In genomic region chr2:221673248-221673647, GRCh38 we compare ENCODE assay signal across 23 cellular contexts.
"Had no signal": no experiment of that assay in that cellular context is flagged by ENCODE, and none has a peak within 500 bp of the region (broad histone marks: within the 10 kb centered on the region; RNA-seq: fewer than 3 reads in every experiment).

No MANE protein-coding gene starts in this region.

- H3K4me1 ChIP-seq: lower lobe of right lung, tibial artery had no signal

- H3K27me3 ChIP-seq: brain microvascular endothelial cell, tibial artery had no signal

- H3K27ac ChIP-seq: brain microvascular endothelial cell, coronary artery, lower lobe of right lung, tibial artery, VCaP had no signal

- H3K27ac Mint-ChIP-seq: activated naive CD4-positive, alpha-beta T cell treated with anti-CD3 and anti-CD28 coated beads, Interleukin-2, amount 10 ng/mL, durations not matched to agents 7 days and 5 days; activated naive CD8-positive, alpha-beta T cell treated with anti-CD3 and anti-CD28 coated beads, Interleukin-2, amount 50 U/mL, for 24 hours; mesothelial cell of epicardium; nephron; T-helper 1 cell treated with Interleukin-12 subunit alpha and Interleukin-12 subunit beta and Interleukin-4 antibody, amounts not matched to agents 30 μg/mL and 1 μg/mL, for 36 hours had no signal

- H3K4me3 ChIP-seq: coronary artery, lower lobe of right lung, tibial artery had no signal

- H3K4me3 Mint-ChIP-seq: activated naive CD4-positive, alpha-beta T cell treated with anti-CD3 and anti-CD28 coated beads, Interleukin-2, amount 10 ng/mL, durations not matched to agents 7 days and 5 days; activated naive CD8-positive, alpha-beta T cell treated with anti-CD3 and anti-CD28 coated beads, Interleukin-2, amount 50 U/mL, for 24 hours; mesothelial cell of epicardium; nephron; T-helper 1 cell treated with Interleukin-12 subunit alpha and Interleukin-12 subunit beta and Interleukin-4 antibody, amounts not matched to agents 30 μg/mL and 1 μg/mL, for 36 hours had no signal

- H3K27me3 Mint-ChIP-seq: activated naive CD4-positive, alpha-beta T cell treated with anti-CD3 and anti-CD28 coated beads, Interleukin-2, amount 10 ng/mL, durations not matched to agents 7 days and 5 days; activated naive CD8-positive, alpha-beta T cell treated with anti-CD3 and anti-CD28 coated beads, Interleukin-2, amount 50 U/mL, for 24 hours had no signal

- DNase-seq: activated CD4-positive, CD25-positive, alpha-beta regulatory T cell treated with anti-CD3 and anti-CD28 coated beads, Interleukin-2, amount 50 U/mL, for 72 hours; activated CD8-positive, alpha-beta memory T cell treated with anti-CD3 and anti-CD28 coated beads for 24 hours; activated CD8-positive, alpha-beta memory T cell treated with anti-CD3 and anti-CD28 coated beads, Interleukin-2, amount 50 U/mL, for 48 hours; activated effector memory CD4-positive, alpha-beta T cell treated with Interleukin-2 at 50 U/mL for 16 hours; activated naive CD4-positive, alpha-beta T cell treated with anti-CD3 and anti-CD28 coated beads, Interleukin-2, amount 10 ng/mL, durations not matched to agents 7 days and 5 days; activated naive CD8-positive, alpha-beta T cell treated with anti-CD3 and anti-CD28 coated beads, Interleukin-2, amount 50 U/mL, for 24 hours; activated T-cell treated with anti-CD3 and anti-CD28 coated beads, Interleukin-2, amount 50 U/mL, for 48 hours; anterior cingulate cortex; brain microvascular endothelial cell; erythroblast; left colon; lower lobe of right lung; nucleus accumbens; posterior cingulate gyrus; retina; stimulated activated naive CD8-positive, alpha-beta T cell treated with anti-CD3 and anti-CD28 coated beads, Interleukin-15, Interleukin-2, amounts not matched to agents 100 U/mL and 50 U/mL, for 24 hours; substantia nigra; tibial artery had no signal

- H3K36me3 ChIP-seq: brain microvascular endothelial cell, lower lobe of right lung, tibial artery had no signal

- H3K36me3 Mint-ChIP-seq: activated naive CD4-positive, alpha-beta T cell treated with anti-CD3 and anti-CD28 coated beads, Interleukin-2, amount 10 ng/mL, durations not matched to agents 7 days and 5 days; mesothelial cell of epicardium had no signal

- H3K9me3 ChIP-seq: lower lobe of right lung, tibial artery had no signal

- H3K4me1 Mint-ChIP-seq: activated naive CD4-positive, alpha-beta T cell treated with anti-CD3 and anti-CD28 coated beads, Interleukin-2, amount 10 ng/mL, durations not matched to agents 7 days and 5 days; activated naive CD8-positive, alpha-beta T cell treated with anti-CD3 and anti-CD28 coated beads, Interleukin-2, amount 50 U/mL, for 24 hours; nephron had no signal

- H3K9me3 Mint-ChIP-seq: activated naive CD4-positive, alpha-beta T cell treated with anti-CD3 and anti-CD28 coated beads, Interleukin-2, amount 10 ng/mL, durations not matched to agents 7 days and 5 days; activated naive CD8-positive, alpha-beta T cell treated with anti-CD3 and anti-CD28 coated beads, Interleukin-2, amount 50 U/mL, for 24 hours; mesothelial cell of epicardium; nephron; T-helper 1 cell treated with Interleukin-12 subunit alpha and Interleukin-12 subunit beta and Interleukin-4 antibody, amounts not matched to agents 30 μg/mL and 1 μg/mL, for 36 hours had no signal
